Comparison of ENCODE assay signal across 8 cellular contexts in genomic region chr10:124744047-124744687, GRCh38. TPM values are rescaled to one million over a fixed set of nuclear protein-coding genes. Genes with fewer than 3 reads are reported as not detected.
DNase-seq lines count a peak whose midpoint lies in the region; ATAC-seq and TF ChIP-seq lines count a peak whose summit lies in the region.

A gene with protein sequence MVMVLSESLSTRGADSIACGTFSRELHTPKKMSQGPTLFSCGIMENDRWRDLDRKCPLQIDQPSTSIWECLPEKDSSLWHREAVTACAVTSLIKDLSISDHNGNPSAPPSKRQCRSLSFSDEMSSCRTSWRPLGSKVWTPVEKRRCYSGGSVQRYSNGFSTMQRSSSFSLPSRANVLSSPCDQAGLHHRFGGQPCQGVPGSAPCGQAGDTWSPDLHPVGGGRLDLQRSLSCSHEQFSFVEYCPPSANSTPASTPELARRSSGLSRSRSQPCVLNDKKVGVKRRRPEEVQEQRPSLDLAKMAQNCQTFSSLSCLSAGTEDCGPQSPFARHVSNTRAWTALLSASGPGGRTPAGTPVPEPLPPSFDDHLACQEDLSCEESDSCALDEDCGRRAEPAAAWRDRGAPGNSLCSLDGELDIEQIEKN (minus strand): TSS chr10:124744378. CDS start chr10:124706713, 37,665 bp downstream.

- no peak within 1 kb of the TSS for H2AFZ ChIP-seq in Karpas-422 (ENCODE audit: low read length)

- no peaks in the 10 kb centered on the region; the same call in 1 of the 2 replicates for H4K20me1 ChIP-seq in Karpas-422 (ENCODE audit: insufficient read depth, low read depth, low read length)

- peak within 1 kb of the TSS; percentile 93 for H3K4me3 ChIP-seq in Karpas-422 (ENCODE audit: low read length)
- H3K4me3 ChIP-seq in upper lobe of right lung: peak within 1 kb of the TSS; percentile 72

- no peak for TF ChIP-seq CTCF in upper lobe of right lung (IDR thresholded peaks at IDR 0.05)

- H3K27me3 ChIP-seq in Karpas-422 (ENCODE audit: low read length) (no peaks in the 10 kb centered on the region), upper lobe of right lung (no peaks in the 10 kb centered on the region)

- intact Hi-C loops in T-helper 1 cell treated with Interleukin-12 subunit alpha and Interleukin-12 subunit beta and Interleukin-4 antibody, amounts not matched to agents 30 ng/mL and 1 ng/mL, for 36 hours (cut with micrococcal nuclease): loop anchor here (1.0 to 5.0 kb wide), 5 partner anchors 47 to 325 kb away; partner anchors contain the start of genes ABRAXAS2, EEF1AKMT2 and OAT
- intact Hi-C loops in left cardiac atrium (cut with DNase I) (loop anchor here (5.0 to 10.0 kb wide), 2 partner anchors 122 to 329 kb away; partner anchors contain the start of gene OAT (in 1 of the 2)), posterior vena cava (cut with DNase I) (loop anchor here in 1 of 2 donors (5.0 kb wide), 3 partner anchors 42 to 212 kb away; no protein-coding TSS in a partner anchor), upper lobe of right lung (cut with DNase I) (no loop called here)

- H3K27ac ChIP-seq in Karpas-422 (ENCODE audit: low read length) (peak within 1 kb of the TSS; percentile 95), upper lobe of right lung (peak within 1 kb of the TSS; percentile 88)

- DNase-seq in G401 (ENCODE audit: low spot score) (peak; percentile 77), Karpas-422 (peak; percentile 92), amniotic epithelial cell (ENCODE audit: low read depth) (peak; percentile 69), left cardiac atrium (peak; percentile 89), posterior vena cava (ENCODE audit: low spot score) (peak; percentile 94), upper lobe of right lung (peak; percentile 93)

- H3K9ac ChIP-seq in Karpas-422 (ENCODE audit: low read length): peak within 1 kb of the TSS; percentile 96

- H3K9me3 ChIP-seq in Karpas-422 (ENCODE audit: low read length): no peaks in the 10 kb centered on the region
- H3K9me3 ChIP-seq in upper lobe of right lung: no peaks in the 10 kb centered on the region

- peak; percentile 53 for ATAC-seq in GM21786 (IDR thresholded peaks at IDR 0.05; ENCODE audit: unreplicated experiment)
- peak; percentile 68 for ATAC-seq in left cardiac atrium
- ATAC-seq in upper lobe of right lung: peak; percentile 85

- no peaks in the 10 kb centered on the region for H3K9me2 ChIP-seq in Karpas-422 (replicated peaks; ENCODE audit: insufficient read depth, low read length)

- H3K36me3 ChIP-seq in Karpas-422 (ENCODE audit: insufficient read depth, low read length) (0 out of 2 replicates have a peak, but pooled peaks cover under 1% of the 10 kb centered on the region), upper lobe of right lung (peaks cover 5% of the 10 kb centered on the region)

- peaks cover 56% of the 10 kb centered on the region for H3K4me1 ChIP-seq in Karpas-422 (ENCODE audit: low read length)
- H3K4me1 ChIP-seq in upper lobe of right lung: peaks cover 44% of the 10 kb centered on the region

- H3K79me2 ChIP-seq in Karpas-422 (ENCODE audit: low read length): peaks cover 59% of the 10 kb centered on the region

- H3K4me2 ChIP-seq in Karpas-422 (ENCODE audit: low read depth, low read length, poor library complexity, severe bottlenecking): peak within 1 kb of the TSS; percentile 82

- in situ Hi-C loops in G401 (cut with HindIII; ENCODE audit: low sequenced_read_pairs): no loop called here

RNA-seq across cellular contexts. Expression of the gene that starts here (rescaled TPM):
- 17.0 and 21.4 TPM in 2 replicates for total RNA-seq in G401 (2014; rRNA removed; shearing (Covaris generic))
- 72.5 and 148 TPM in 2 replicates for total RNA-seq in Karpas-422 (2014; rRNA removed; shearing (Covaris generic); ENCODE audit: low replicate concordance)
- total RNA-seq in T-helper 1 cell treated with Interleukin-12 subunit alpha and Interleukin-12 subunit beta and Interleukin-4 antibody, amounts not matched to agents 30 ng/mL and 1 ng/mL, for 36 hours: 35.0 and 38.1 TPM in 2 replicates
- total RNA-seq in left cardiac atrium: 10 to 100 TPM; 23.3 to 31.4 TPM
- total RNA-seq in posterior vena cava: 10 to 100 TPM; 15.6 to 21.4 TPM
- 31.4 TPM for total RNA-seq in upper lobe of right lung

Comparison
In these comparisons a context has a peak if more than half of its experiments do, and no peak if none do; other contexts are left out.
1. Peak in every context shown above with its lines: DNase-seq, ATAC-seq, H3K4me3 ChIP-seq and H3K27ac ChIP-seq.